Comparison of ENCODE assay signal across 8 cellular contexts in genomic region chr1:209899948-209900347, GRCh38. TPM values are rescaled to one million over a fixed set of nuclear protein-coding genes. Genes with fewer than 3 reads are reported as not detected.
DNase-seq lines count a peak whose midpoint lies in the region; ATAC-seq, FAIRE-seq and TF ChIP-seq lines count a peak whose summit lies in the region.
"Had no signal": no experiment of that assay in that cellular context is flagged by ENCODE, and none has a peak within 500 bp of the region (broad histone marks: within the 10 kb centered on the region; RNA-seq: fewer than 3 reads in every experiment).

No MANE protein-coding gene starts in this region.

- no peaks in the 10 kb centered on the region for H3K4me1 Mint-ChIP-seq in activated T-helper 17 cell treated with anti-CD3 and anti-CD28 coated beads, Interleukin-2, amount 50 U/mL, for 72 hours

- ATAC-seq in GM18858 (IDR thresholded peaks at IDR 0.05; ENCODE audit: unreplicated experiment), result no peak
- no peak for ATAC-seq in activated T-helper 17 cell treated with anti-CD3 and anti-CD28 coated beads, Interleukin-2, amount 50 U/mL, for 72 hours (replicated peaks)

- H3K27ac ChIP-seq in OCI-LY3 (ENCODE audit: low read length), result no peak overlapping the region
- no peak overlapping the region for H3K27ac ChIP-seq in effector memory CD4-positive, alpha-beta T cell (ENCODE audit: insufficient read depth, low read length, poor library complexity, severe bottlenecking)

- no peaks in the 10 kb centered on the region for H4K20me1 ChIP-seq in OCI-LY3 (ENCODE audit: insufficient read depth, low read length)

- H3K4me1 ChIP-seq in OCI-LY3 (ENCODE audit: low read length), result no peaks in the 10 kb centered on the region
- H3K4me1 ChIP-seq in effector memory CD4-positive, alpha-beta T cell (ENCODE audit: control insufficient read depth, insufficient read depth, low read length, poor library complexity, severe bottlenecking), result no peaks in the 10 kb centered on the region

- H3K79me2 ChIP-seq in OCI-LY3 (ENCODE audit: low read length), result no peaks in the 10 kb centered on the region

- H3K27me3 ChIP-seq in OCI-LY3 (ENCODE audit: low read depth, low read length), result peaks cover 20% of the 10 kb centered on the region
- H3K27me3 ChIP-seq in effector memory CD4-positive, alpha-beta T cell (replicated peaks; ENCODE audit: control insufficient read depth, insufficient read depth, low read length, poor library complexity, severe bottlenecking), result no peaks in the 10 kb centered on the region

- no peak overlapping the region for H3K4me3 Mint-ChIP-seq in activated T-helper 17 cell treated with anti-CD3 and anti-CD28 coated beads, Interleukin-2, amount 50 U/mL, for 72 hours
- H3K4me3 Mint-ChIP-seq: activated naive CD8-positive, alpha-beta T cell had no signal

- no peaks in the 10 kb centered on the region for H3K36me3 ChIP-seq in OCI-LY3 (replicated peaks; ENCODE audit: low read depth, low read length)
- no peaks in the 10 kb centered on the region for H3K36me3 ChIP-seq in effector memory CD4-positive, alpha-beta T cell (ENCODE audit: control insufficient read depth, insufficient read depth, low read length)

- DNase-seq in D721Med (ENCODE audit: insufficient read length, low spot score) (no peak), GM13976 (ENCODE audit: low spot score) (peak; percentile 39), iPS DF 19.7 (ENCODE audit: low read depth, low spot score) (peak; percentile 28)
- DNase-seq in effector memory CD4-positive, alpha-beta T cell, result no peak

- no peak for FAIRE-seq in D721Med (lab: Jason Lieb, UNC)

- H3K36me3 Mint-ChIP-seq in activated T-helper 17 cell treated with anti-CD3 and anti-CD28 coated beads, Interleukin-2, amount 50 U/mL, for 72 hours (ENCODE audit: low read depth), result no peaks in the 10 kb centered on the region
- H3K36me3 Mint-ChIP-seq: activated naive CD8-positive, alpha-beta T cell had no signal

- no peaks in the 10 kb centered on the region for H3K9me3 ChIP-seq in OCI-LY3 (ENCODE audit: insufficient read depth, low read length)
- H3K9me3 ChIP-seq in effector memory CD4-positive, alpha-beta T cell (ENCODE audit: control insufficient read depth, low read length), result no peaks in the 10 kb centered on the region

- H3K27ac Mint-ChIP-seq in activated T-helper 17 cell treated with anti-CD3 and anti-CD28 coated beads, Interleukin-2, amount 50 U/mL, for 72 hours, result no peak overlapping the region
- H3K27ac Mint-ChIP-seq: activated naive CD8-positive, alpha-beta T cell had no signal

- peaks cover 22% of the 10 kb centered on the region for H3K27me3 Mint-ChIP-seq in activated T-helper 17 cell treated with anti-CD3 and anti-CD28 coated beads, Interleukin-2, amount 50 U/mL, for 72 hours

- no peak overlapping the region for H3K4me3 ChIP-seq in OCI-LY3 (ENCODE audit: low read length)
- H3K4me3 ChIP-seq in effector memory CD4-positive, alpha-beta T cell (ENCODE audit: insufficient read depth, low read depth, low read length, poor library complexity, severe bottlenecking), result no peak overlapping the region

- TF ChIP-seq CTCF in D721Med (IDR thresholded peaks at IDR 0.05; ENCODE audit: insufficient read depth, missing control alignments) (peak; percentile 72), GM13976 (IDR thresholded peaks at IDR 0.05; ENCODE audit: borderline replicate concordance, control extremely low read depth, extremely low read depth, insufficient read depth, missing control alignments) (peak; percentile 45), OCI-LY3 (IDR thresholded peaks at IDR 0.05; ENCODE audit: low read depth, low read length) (peak; percentile 70)

- in situ Hi-C loops in GM13976 (cut with MboI; ENCODE audit: low sequenced_read_pairs, unreplicated experiment), result no loop called here

- H3K4me2 ChIP-seq in OCI-LY3 (ENCODE audit: low read length), result no peak overlapping the region

- no peak overlapping the region for H3K9ac ChIP-seq in OCI-LY3 (ENCODE audit: low read length)

- no peaks in the 10 kb centered on the region for H3K9me3 Mint-ChIP-seq in activated T-helper 17 cell treated with anti-CD3 and anti-CD28 coated beads, Interleukin-2, amount 50 U/mL, for 72 hours

- H2AFZ ChIP-seq in OCI-LY3 (ENCODE audit: low read depth, low read length), result no peak overlapping the region

RNA-seq across cellular contexts. Expression of gene SYT14, which starts 38.1 kb away (rescaled TPM):
- total RNA-seq in activated T-helper 17 cell treated with anti-CD3 and anti-CD28 coated beads, Interleukin-2, amount 50 U/mL, for 72 hours, result not detected

Comparison
In these comparisons a context has a peak if more than half of its experiments do, and no peak if none do; other contexts are left out.
1. DNase-seq: peak in GM13976 (single experiment) and iPS DF 19.7 (single experiment); none in D721Med (single experiment) and effector memory CD4-positive, alpha-beta T cell (0 of 3).
2. Peak in every context shown above with its lines, with median percentiles within 50 percentile points of each other: CTCF ChIP-seq.